In the genomic region with DNA sequence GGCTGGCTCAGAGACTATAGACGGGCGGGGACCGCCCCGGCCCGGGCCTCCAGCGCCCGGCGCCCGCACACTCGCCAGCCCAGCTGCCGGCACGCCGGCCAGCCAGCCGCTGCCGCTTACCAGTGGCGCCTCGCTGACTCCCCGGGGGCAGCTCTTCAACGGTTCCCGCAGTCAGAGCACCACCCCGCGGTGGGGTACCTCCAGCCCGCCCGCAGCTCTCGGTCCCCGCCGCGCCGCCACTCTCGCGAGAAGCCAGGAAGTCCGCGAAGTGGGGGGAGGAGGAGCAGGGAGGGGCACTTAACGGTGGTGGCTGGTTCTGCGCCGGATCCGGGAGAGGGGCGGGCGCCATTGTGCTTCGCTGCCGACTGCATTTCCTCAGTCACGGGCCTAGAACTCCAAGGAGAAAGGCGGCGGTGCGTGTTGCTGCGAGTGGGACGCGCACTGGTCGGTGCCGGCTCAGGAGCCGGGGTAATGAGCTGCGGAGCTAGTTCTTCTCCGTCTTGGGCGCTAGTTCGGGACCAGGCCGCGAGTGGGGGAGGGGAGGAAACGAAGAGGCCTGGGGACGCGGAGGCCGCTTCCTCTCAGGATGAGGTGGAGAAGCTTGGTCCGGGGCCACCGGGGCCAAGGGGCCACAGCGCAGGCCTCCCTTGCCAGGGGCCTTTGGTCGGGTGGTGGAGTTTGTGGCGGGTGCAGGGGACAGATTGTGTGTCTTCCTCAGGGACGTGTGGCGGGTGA, we compare ENCODE assay signal across 8 cellular contexts. TPM values are rescaled to one million over a fixed set of nuclear protein-coding genes. Genes with fewer than 3 reads are reported as not detected.
DNase-seq lines count a peak whose midpoint lies in the region; ATAC-seq and TF ChIP-seq lines count a peak whose summit lies in the region.

A gene with protein sequence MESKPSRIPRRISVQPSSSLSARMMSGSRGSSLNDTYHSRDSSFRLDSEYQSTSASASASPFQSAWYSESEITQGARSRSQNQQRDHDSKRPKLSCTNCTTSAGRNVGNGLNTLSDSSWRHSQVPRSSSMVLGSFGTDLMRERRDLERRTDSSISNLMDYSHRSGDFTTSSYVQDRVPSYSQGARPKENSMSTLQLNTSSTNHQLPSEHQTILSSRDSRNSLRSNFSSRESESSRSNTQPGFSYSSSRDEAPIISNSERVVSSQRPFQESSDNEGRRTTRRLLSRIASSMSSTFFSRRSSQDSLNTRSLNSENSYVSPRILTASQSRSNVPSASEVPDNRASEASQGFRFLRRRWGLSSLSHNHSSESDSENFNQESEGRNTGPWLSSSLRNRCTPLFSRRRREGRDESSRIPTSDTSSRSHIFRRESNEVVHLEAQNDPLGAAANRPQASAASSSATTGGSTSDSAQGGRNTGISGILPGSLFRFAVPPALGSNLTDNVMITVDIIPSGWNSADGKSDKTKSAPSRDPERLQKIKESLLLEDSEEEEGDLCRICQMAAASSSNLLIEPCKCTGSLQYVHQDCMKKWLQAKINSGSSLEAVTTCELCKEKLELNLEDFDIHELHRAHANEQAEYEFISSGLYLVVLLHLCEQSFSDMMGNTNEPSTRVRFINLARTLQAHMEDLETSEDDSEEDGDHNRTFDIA (plus strand): TSS at position 313 of the 735 bp plus-strand sequence. CDS start 16,517 bp downstream, outside the sequence.

- H3K27me3 Mint-ChIP-seq in GM23338 (ENCODE audit: insufficient read depth, low read depth, poor library complexity) (peaks cover 10% of the 10 kb centered on the region), natural killer cell (ENCODE audit: low read depth in 2 of 2) (no peaks in the 10 kb centered on the region)

- peak within 1 kb of the TSS; percentile 95 for H3K4me3 ChIP-seq in GM23338
- peak within 1 kb of the TSS; percentile 95 for H3K4me3 ChIP-seq in fibroblast of mammary gland (ENCODE audit: control insufficient read depth, low read depth, low read length)

- H3K27ac Mint-ChIP-seq in GM23338 (peak within 1 kb of the TSS; percentile 100), natural killer cell (peak within 1 kb of the TSS; percentile 97 to 100)

- no peaks in the 10 kb centered on the region for H3K27me3 ChIP-seq in GM23338 (ENCODE audit: insufficient read depth)

- H3K36me3 ChIP-seq in GM23338 (ENCODE audit: insufficient read depth), result no peaks in the 10 kb centered on the region; the same call in 1 of the 2 replicates

- peak within 1 kb of the TSS; percentile 98 for H3K4me2 ChIP-seq in GM23338

- intact Hi-C loops in natural killer cell (cut with micrococcal nuclease), result loop anchor here (2.0 to 10.0 kb wide), 5 partner anchors 96 to 568 kb away; a partner anchor contains a TSS

- H3K9me2 ChIP-seq in GM23338 (ENCODE audit: insufficient read depth), result no peaks in the 10 kb centered on the region

- peak; percentile 41 to 81; a peak in 3 of 4 replicates for TF ChIP-seq CTCF in GM23338 (conservative IDR thresholded peaks at IDR 0.05; ENCODE audit: low read depth in 2 of 2)
- peak; percentile 31 for TF ChIP-seq CTCF in fibroblast of mammary gland (conservative IDR thresholded peaks at IDR 0.05; ENCODE audit: control insufficient read depth, insufficient read depth, low read depth, low read length)
- TF ChIP-seq CTCF in natural killer cell (IDR thresholded peaks at IDR 0.05), result peak; percentile 14

- H3K4me3 Mint-ChIP-seq in GM23338, result peak within 1 kb of the TSS; percentile 99
- H3K4me3 Mint-ChIP-seq in natural killer cell, result peak within 1 kb of the TSS; percentile 99

- H3K9me3 Mint-ChIP-seq in GM23338 (no peaks in the 10 kb centered on the region; the same call in 2 of the 3 replicates), natural killer cell (no peaks in the 10 kb centered on the region)

- H3K4me1 ChIP-seq in GM23338 (ENCODE audit: insufficient read depth), result peaks cover 21% of the 10 kb centered on the region; the same call in 1 of the 2 replicates

- peaks cover 55% of the 10 kb centered on the region for H3K79me2 ChIP-seq in GM23338 (replicated peaks; ENCODE audit: insufficient read depth)

- peak within 1 kb of the TSS; percentile 64 for H2AFZ ChIP-seq in GM23338

- H3K27ac ChIP-seq in GM23338 (ENCODE audit: low read depth), result peak within 1 kb of the TSS; percentile 100

- peak; percentile 95 for DNase-seq in EH (ENCODE audit: low read depth)
- peak; percentile 96 for DNase-seq in GM23338 (ENCODE audit: low spot score)
- peak; percentile 96 for DNase-seq in LHCN-M2 (ENCODE audit: low read depth)
- DNase-seq in RPMI7951 (ENCODE audit: low read depth), result peak; percentile 93
- peak; percentile 95 for DNase-seq in activated T-helper 1 cell treated with anti-CD3 and anti-CD28 coated beads, Interleukin-2, amount 50 U/mL, for 16 hours (ENCODE audit: low read depth in 1 of 2, low spot score in 1 of 2)
- peak; percentile 92 for DNase-seq in fibroblast of mammary gland (ENCODE audit: low read depth)
- DNase-seq in natural killer cell, result peak; percentile 97
- DNase-seq in stimulated activated naive CD4-positive, alpha-beta T cell treated with Interleukin-2 at 50 U/mL for 16 hours (lab: John Stamatoyannopoulos, UW), result peak; percentile 96

- H3K36me3 Mint-ChIP-seq in GM23338 (ENCODE audit: low read depth) (peaks cover 45% of the 10 kb centered on the region), natural killer cell (no peaks in the 10 kb centered on the region)

- peaks cover 38% of the 10 kb centered on the region for H3K4me1 Mint-ChIP-seq in GM23338
- H3K4me1 Mint-ChIP-seq in natural killer cell, result peaks cover 48 to 51% of the 10 kb centered on the region in 2 donors

- no peaks in the 10 kb centered on the region for H3F3A ChIP-seq in GM23338 (replicated peaks; ENCODE audit: low read depth)

- H4K20me1 ChIP-seq in GM23338 (replicated peaks; ENCODE audit: insufficient read depth), result peaks cover 38% of the 10 kb centered on the region

- peak; percentile 96 for ATAC-seq in GM23338
- ATAC-seq in natural killer cell, result peak; percentile 91 to 97 (median 92)

TF ChIP-seq in GM23338, 12 proteins besides CTCF, POLR2A, EP300 and RAD21 (continues in another document):
- TF ChIP-seq, protein P1, sequence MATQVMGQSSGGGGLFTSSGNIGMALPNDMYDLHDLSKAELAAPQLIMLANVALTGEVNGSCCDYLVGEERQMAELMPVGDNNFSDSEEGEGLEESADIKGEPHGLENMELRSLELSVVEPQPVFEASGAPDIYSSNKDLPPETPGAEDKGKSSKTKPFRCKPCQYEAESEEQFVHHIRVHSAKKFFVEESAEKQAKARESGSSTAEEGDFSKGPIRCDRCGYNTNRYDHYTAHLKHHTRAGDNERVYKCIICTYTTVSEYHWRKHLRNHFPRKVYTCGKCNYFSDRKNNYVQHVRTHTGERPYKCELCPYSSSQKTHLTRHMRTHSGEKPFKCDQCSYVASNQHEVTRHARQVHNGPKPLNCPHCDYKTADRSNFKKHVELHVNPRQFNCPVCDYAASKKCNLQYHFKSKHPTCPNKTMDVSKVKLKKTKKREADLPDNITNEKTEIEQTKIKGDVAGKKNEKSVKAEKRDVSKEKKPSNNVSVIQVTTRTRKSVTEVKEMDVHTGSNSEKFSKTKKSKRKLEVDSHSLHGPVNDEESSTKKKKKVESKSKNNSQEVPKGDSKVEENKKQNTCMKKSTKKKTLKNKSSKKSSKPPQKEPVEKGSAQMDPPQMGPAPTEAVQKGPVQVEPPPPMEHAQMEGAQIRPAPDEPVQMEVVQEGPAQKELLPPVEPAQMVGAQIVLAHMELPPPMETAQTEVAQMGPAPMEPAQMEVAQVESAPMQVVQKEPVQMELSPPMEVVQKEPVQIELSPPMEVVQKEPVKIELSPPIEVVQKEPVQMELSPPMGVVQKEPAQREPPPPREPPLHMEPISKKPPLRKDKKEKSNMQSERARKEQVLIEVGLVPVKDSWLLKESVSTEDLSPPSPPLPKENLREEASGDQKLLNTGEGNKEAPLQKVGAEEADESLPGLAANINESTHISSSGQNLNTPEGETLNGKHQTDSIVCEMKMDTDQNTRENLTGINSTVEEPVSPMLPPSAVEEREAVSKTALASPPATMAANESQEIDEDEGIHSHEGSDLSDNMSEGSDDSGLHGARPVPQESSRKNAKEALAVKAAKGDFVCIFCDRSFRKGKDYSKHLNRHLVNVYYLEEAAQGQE (IDR thresholded peaks at IDR 0.05; ENCODE audit: unreplicated experiment), result peak; percentile 29
- TF ChIP-seq, protein P2, sequence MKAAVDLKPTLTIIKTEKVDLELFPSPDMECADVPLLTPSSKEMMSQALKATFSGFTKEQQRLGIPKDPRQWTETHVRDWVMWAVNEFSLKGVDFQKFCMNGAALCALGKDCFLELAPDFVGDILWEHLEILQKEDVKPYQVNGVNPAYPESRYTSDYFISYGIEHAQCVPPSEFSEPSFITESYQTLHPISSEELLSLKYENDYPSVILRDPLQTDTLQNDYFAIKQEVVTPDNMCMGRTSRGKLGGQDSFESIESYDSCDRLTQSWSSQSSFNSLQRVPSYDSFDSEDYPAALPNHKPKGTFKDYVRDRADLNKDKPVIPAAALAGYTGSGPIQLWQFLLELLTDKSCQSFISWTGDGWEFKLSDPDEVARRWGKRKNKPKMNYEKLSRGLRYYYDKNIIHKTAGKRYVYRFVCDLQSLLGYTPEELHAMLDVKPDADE (IDR thresholded peaks at IDR 0.05), result peak; percentile 68
- TF ChIP-seq JUNB (IDR thresholded peaks at IDR 0.05; ENCODE audit: unreplicated experiment) (no peak), POLR2AphosphoS5 (IDR thresholded peaks at IDR 0.05; ENCODE audit: low read depth) (peak; percentile 98), ZNF114 (CRISPR knock-in tag; IDR thresholded peaks at IDR 0.05) (no peak), NANOG (IDR thresholded peaks at IDR 0.05; ENCODE audit: borderline replicate concordance) (0 out of 2 replicates have a peak, but pooled peaks have one; percentile 28), CREB1 (CRISPR knock-in tag; IDR thresholded peaks at IDR 0.05; ENCODE audit: low read depth) (no peak), STAT1 (IDR thresholded peaks at IDR 0.05; ENCODE audit: unreplicated experiment) (no peak), ZNF331 (CRISPR knock-in tag; IDR thresholded peaks at IDR 0.05; ENCODE audit: low read depth) (no peak), EZH2 (IDR thresholded peaks at IDR 0.05; ENCODE audit: low read depth, unreplicated experiment) (no peak)

RNA-seq across cellular contexts. Expression of the gene that starts here (rescaled TPM):
- total RNA-seq in GM23338 (2014; rRNA removed; shearing (Covaris generic)), result 142 and 170 TPM in 2 replicates
- 74.2 and 101 TPM in 2 replicates for polyA plus RNA-seq in GM23338 (2016; fragmentation: Nextera tagmentation; extraction: Ambion mirVana)
- total RNA-seq in LHCN-M2 (2014; rRNA removed) (98.2 and 124 TPM in 2 replicates), natural killer cell (10 to 100 TPM; 60.5 to 96.5 (median 66.8) TPM)
- 21.0 TPM for polyA plus RNA-seq in LHCN-M2 (2012)
- 117 and 134 TPM in 2 replicates for total RNA-seq in RPMI7951 (2014; rRNA removed; shearing (Covaris generic))

Comparison
In these comparisons a context has a peak if more than half of its experiments do, and no peak if none do; other contexts are left out.
1. Peak in every context shown above with its lines: DNase-seq, ATAC-seq, H3K4me3 ChIP-seq and H3K27ac ChIP-seq.